ENCODE assay signal across 20 cellular contexts in genomic region chr22:24027389-24027980, GRCh38. TPM values are rescaled to one million over a fixed set of nuclear protein-coding genes. Genes with fewer than 3 reads are reported as not detected.
"Had no signal": no experiment of that assay in that cellular context is flagged by ENCODE, and none has a peak within 500 bp of the region (broad histone marks: within the 10 kb centered on the region; RNA-seq: fewer than 3 reads in every experiment).

No MANE protein-coding gene starts in this region.

- DNase-seq: activated CD4-positive, alpha-beta T cell treated with anti-CD3 and anti-CD28 coated beads for 1 hour; activated CD4-positive, alpha-beta T cell treated with anti-CD3 and anti-CD28 coated beads, Interleukin-2, amount 50 U/mL, for 48 hours; activated CD8-positive, alpha-beta memory T cell treated with anti-CD3 and anti-CD28 coated beads, Interleukin-2, amount 10 ng/mL, durations not matched to agents 7 days and 5 days; effector CD4-positive, alpha-beta T cell; hippocampal formation; naive thymus-derived CD8-positive, alpha-beta T cell; stimulated activated CD4-positive, alpha-beta T cell treated with anti-CD3 and anti-CD28 coated beads, Interleukin-4, amount 100 ng/mL, for 1 hour; stimulated activated CD8-positive, alpha-beta memory T cell treated with anti-CD3 and anti-CD28 coated beads, Interleukin-4, amount 100 ng/mL, for 48 hours; stimulated activated naive CD8-positive, alpha-beta T cell treated with anti-CD3 and anti-CD28 coated beads, Interleukin-15, Interleukin-2, amounts not matched to agents 100 U/mL and 50 U/mL, for 24 hours; T-helper 9 cell; upper lobe of right lung had no signal

- H3K27ac ChIP-seq: coronary artery, epithelial cell of prostate, prostate gland, suprapubic skin, upper lobe of right lung had no signal

- H3K4me1 ChIP-seq: prostate gland, suprapubic skin, upper lobe of right lung had no signal

- H3K4me3 Mint-ChIP-seq: activated CD8-positive, alpha-beta memory T cell treated with anti-CD3 and anti-CD28 coated beads, Interleukin-2, amount 10 ng/mL, durations not matched to agents 7 days and 5 days; naive thymus-derived CD8-positive, alpha-beta T cell had no signal

- H3K36me3 ChIP-seq: prostate gland, suprapubic skin had no signal

- H3K9me3 ChIP-seq: prostate gland, upper lobe of right lung had no signal

- H3K27me3 Mint-ChIP-seq: activated CD8-positive, alpha-beta memory T cell treated with anti-CD3 and anti-CD28 coated beads, Interleukin-2, amount 10 ng/mL, durations not matched to agents 7 days and 5 days; naive thymus-derived CD8-positive, alpha-beta T cell had no signal

- ATAC-seq: activated CD8-positive, alpha-beta memory T cell treated with anti-CD3 and anti-CD28 coated beads, Interleukin-2, amount 10 ng/mL, durations not matched to agents 7 days and 5 days; naive thymus-derived CD8-positive, alpha-beta T cell; stimulated activated naive CD8-positive, alpha-beta T cell treated with anti-CD3 and anti-CD28 coated beads, Interleukin-15, Interleukin-2, amounts not matched to agents 100 U/mL and 50 U/mL, for 24 hours; upper lobe of right lung had no signal

- H3K27me3 ChIP-seq: suprapubic skin, upper lobe of right lung had no signal

- H3K27ac Mint-ChIP-seq: activated CD8-positive, alpha-beta memory T cell treated with anti-CD3 and anti-CD28 coated beads, Interleukin-2, amount 10 ng/mL, durations not matched to agents 7 days and 5 days had no signal

- H3K4me3 ChIP-seq: coronary artery, lung, prostate gland, suprapubic skin, upper lobe of right lung had no signal

RNA-seq across cellular contexts. Expression of gene GSTT4, which starts 22.2 kb away (rescaled TPM):
- total RNA-seq: activated CD8-positive, alpha-beta memory T cell treated with anti-CD3 and anti-CD28 coated beads, Interleukin-2, amount 10 ng/mL, durations not matched to agents 7 days and 5 days; cardiac septum; kidney epithelial cell; lung; mononuclear cell; naive thymus-derived CD8-positive, alpha-beta T cell; suprapubic skin; upper lobe of right lung had no signal
- polyA plus RNA-seq: adipose tissue; lung; naive thymus-derived CD8-positive, alpha-beta T cell had no signal

RNA-seq across cellular contexts. Expression of gene GSTT2, which starts 47.6 kb away (rescaled TPM):
- total RNA-seq: activated CD8-positive, alpha-beta memory T cell treated with anti-CD3 and anti-CD28 coated beads, Interleukin-2, amount 10 ng/mL, durations not matched to agents 7 days and 5 days; mononuclear cell; naive thymus-derived CD8-positive, alpha-beta T cell; prostate gland had no signal
- polyA plus RNA-seq: naive thymus-derived CD8-positive, alpha-beta T cell had no signal
